Comparison of ENCODE assay signal across 27 cellular contexts in genomic region chr20:59314872-59315500, GRCh38. TPM values are rescaled to one million over a fixed set of nuclear protein-coding genes. Genes with fewer than 3 reads are reported as not detected.
"Had no signal": no experiment of that assay in that cellular context is flagged by ENCODE, and none has a peak within 500 bp of the region (broad histone marks: within the 10 kb centered on the region; RNA-seq: fewer than 3 reads in every experiment).

No MANE protein-coding gene starts in this region.

- DNase-seq: activated CD4-positive, alpha-beta memory T cell treated with anti-CD3 and anti-CD28 coated beads for 36 hours; activated CD4-positive, alpha-beta T cell treated with anti-CD3 and anti-CD28 coated beads for 4 hours; activated naive CD4-positive, alpha-beta T cell; activated naive CD8-positive, alpha-beta T cell treated with anti-CD3 and anti-CD28 coated beads, Interleukin-2, amount 10 ng/mL, durations not matched to agents 7 days and 5 days; amygdala; dermis blood vessel endothelial cell; effector memory CD4-positive, alpha-beta T cell; foreskin keratinocyte; kidney; left ventricle myocardium inferior; mammary epithelial cell; stimulated activated naive CD8-positive, alpha-beta T cell treated with anti-CD3 and anti-CD28 coated beads, Interleukin-15, Interleukin-2, amounts not matched to agents 100 U/mL and 50 U/mL, for 24 hours; substantia nigra; uterus had no signal

- H3K36me3 Mint-ChIP-seq: activated CD4-positive, alpha-beta memory T cell treated with anti-CD3 and anti-CD28 coated beads for 36 hours; activated naive CD8-positive, alpha-beta T cell treated with anti-CD3 and anti-CD28 coated beads, Interleukin-2, amount 10 ng/mL, durations not matched to agents 7 days and 5 days; WTC11 had no signal

- H3K9me3 ChIP-seq: prostate gland, right atrium auricular region, uterus had no signal

- H3K27ac Mint-ChIP-seq: activated CD4-positive, alpha-beta memory T cell treated with anti-CD3 and anti-CD28 coated beads for 36 hours; activated naive CD8-positive, alpha-beta T cell treated with anti-CD3 and anti-CD28 coated beads, Interleukin-2, amount 10 ng/mL, durations not matched to agents 7 days and 5 days; activated T-helper 17 cell treated with anti-CD3 and anti-CD28 coated beads, Interleukin-2, amount 50 U/mL, for 72 hours; T-helper 2 cell treated with Interferon-gamma antibody and Interleukin-4, amounts not matched to agents 5 μg/mL and 100 μg/mL, for 36 hours; WTC11 had no signal

- H3K27me3 ChIP-seq: foreskin keratinocyte, right atrium auricular region, tibial nerve, uterus had no signal

- H3K27ac ChIP-seq: foreskin keratinocyte, left ventricle myocardium inferior, prostate gland, right atrium auricular region, skin epidermis, tibial nerve, uterus had no signal

- H3K4me1 Mint-ChIP-seq: activated naive CD8-positive, alpha-beta T cell treated with anti-CD3 and anti-CD28 coated beads, Interleukin-2, amount 10 ng/mL, durations not matched to agents 7 days and 5 days; activated T-helper 17 cell treated with anti-CD3 and anti-CD28 coated beads, Interleukin-2, amount 50 U/mL, for 72 hours had no signal

- H3K4me3 Mint-ChIP-seq: activated CD4-positive, alpha-beta memory T cell treated with anti-CD3 and anti-CD28 coated beads for 36 hours; activated naive CD8-positive, alpha-beta T cell treated with anti-CD3 and anti-CD28 coated beads, Interleukin-2, amount 10 ng/mL, durations not matched to agents 7 days and 5 days; activated T-helper 17 cell treated with anti-CD3 and anti-CD28 coated beads, Interleukin-2, amount 50 U/mL, for 72 hours; neural crest cell; T-helper 2 cell treated with Interferon-gamma antibody and Interleukin-4, amounts not matched to agents 5 μg/mL and 100 μg/mL, for 36 hours; WTC11 had no signal

- H3K36me3 ChIP-seq: left ventricle myocardium inferior, prostate gland, right atrium auricular region, tibial nerve, uterus had no signal

- H3K4me1 ChIP-seq: foreskin keratinocyte, left ventricle myocardium inferior, prostate gland, right atrium auricular region, tibial nerve, uterus had no signal

- H3K27me3 Mint-ChIP-seq: activated CD4-positive, alpha-beta memory T cell treated with anti-CD3 and anti-CD28 coated beads for 36 hours; activated T-helper 17 cell treated with anti-CD3 and anti-CD28 coated beads, Interleukin-2, amount 50 U/mL, for 72 hours had no signal

- H3K9me3 Mint-ChIP-seq: activated CD4-positive, alpha-beta memory T cell treated with anti-CD3 and anti-CD28 coated beads for 36 hours; activated naive CD8-positive, alpha-beta T cell treated with anti-CD3 and anti-CD28 coated beads, Interleukin-2, amount 10 ng/mL, durations not matched to agents 7 days and 5 days; activated T-helper 17 cell treated with anti-CD3 and anti-CD28 coated beads, Interleukin-2, amount 50 U/mL, for 72 hours; neural crest cell; T-helper 2 cell treated with Interferon-gamma antibody and Interleukin-4, amounts not matched to agents 5 μg/mL and 100 μg/mL, for 36 hours; WTC11 had no signal

- H3K4me3 ChIP-seq: left ventricle myocardium inferior, prostate gland, right atrium auricular region, skin epidermis, tibial nerve, uterus had no signal

- FAIRE-seq: endothelial cell of umbilical vein, kidney had no signal

RNA-seq across cellular contexts. Expression of gene EDN3, which starts 14.6 kb away (rescaled TPM):
- total RNA-seq: cardiac septum, dermis blood vessel endothelial cell, endothelial cell of umbilical vein, fibroblast of lung, foreskin keratinocyte, left ventricle myocardium inferior, myocyte, omental fat pad, right atrium auricular region had no signal
- polyA plus RNA-seq: endothelial cell of umbilical vein, fibroblast of lung, foreskin keratinocyte, mammary epithelial cell had no signal
